In the genomic region with DNA sequence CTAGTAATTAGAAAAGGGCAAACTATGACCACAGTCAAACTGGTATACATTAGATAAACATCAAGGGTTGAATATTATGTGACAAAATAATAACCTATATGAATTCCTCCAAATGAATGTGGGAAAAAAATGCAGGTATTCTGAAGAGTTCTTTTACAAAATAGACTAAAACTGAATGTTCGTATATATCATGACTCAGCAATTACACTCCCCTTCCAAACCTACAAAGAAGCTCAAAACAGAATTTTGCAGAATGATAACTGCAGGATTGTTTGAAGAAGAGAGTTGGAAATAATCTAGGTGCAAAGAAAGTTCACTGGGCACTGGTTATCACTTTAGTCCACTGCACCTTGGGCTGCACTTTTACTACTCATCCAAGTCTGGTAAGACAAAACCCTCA, we compare ENCODE assay signal across 30 cellular contexts.
"Had no signal": no experiment of that assay in that cellular context is flagged by ENCODE, and none has a peak within 500 bp of the region (broad histone marks: within the 10 kb centered on the region; RNA-seq: fewer than 3 reads in every experiment).

No MANE protein-coding gene starts in this region.

- H3K27me3 ChIP-seq: ascending aorta, cardiac muscle cell had no signal

- H3K27ac ChIP-seq: ascending aorta, cardiac muscle cell, VCaP had no signal

- H3K4me1 ChIP-seq: ascending aorta had no signal

- DNase-seq: activated B cell treated with CpG ODN at 0.5 μM for 24 hours; activated CD4-positive, alpha-beta memory T cell treated with anti-CD3 and anti-CD28 coated beads for 36 hours; activated CD4-positive, alpha-beta T cell treated with anti-CD3 and anti-CD28 coated beads for 4 hours; activated CD4-positive, alpha-beta T cell treated with anti-CD3 and anti-CD28 coated beads, Interleukin-2, amount 10 ng/mL, durations not matched to agents 24 days and 14 days; activated CD4-positive, alpha-beta T cell treated with anti-CD3 and anti-CD28 coated beads, Interleukin-2, amount 50 U/mL, for 1 hour; activated CD4-positive, alpha-beta T cell treated with anti-CD3 and anti-CD28 coated beads, Interleukin-2, amount 50 U/mL, for 4 hours; activated CD4-positive, CD25-positive, alpha-beta regulatory T cell treated with anti-CD3 and anti-CD28 coated beads, Interleukin-2, amount 50 U/mL, for 72 hours; activated CD8-positive, alpha-beta memory T cell treated with anti-CD3 and anti-CD28 coated beads, Interleukin-2, amount 50 U/mL, for 4 hours; activated CD8-positive, alpha-beta T cell treated with anti-CD3 and anti-CD28 coated beads for 36 hours; activated gamma-delta T cell; activated naive CD4-positive, alpha-beta T cell treated with anti-CD3 and anti-CD28 coated beads, Interleukin-2, amount 10 ng/mL, durations not matched to agents 7 days and 5 days; activated naive CD4-positive, alpha-beta T cell treated with Interleukin-2 at 50 U/mL for 16 hours; activated naive CD8-positive, alpha-beta T cell treated with anti-CD3 and anti-CD28 coated beads, Interleukin-2, amount 10 ng/mL, durations not matched to agents 7 days and 5 days; activated naive CD8-positive, alpha-beta T cell treated with anti-CD3 and anti-CD28 coated beads, Interleukin-2, amount 50 U/mL, for 24 hours; activated T-cell treated with anti-CD3 and anti-CD28 coated beads for 4 hours; activated T-cell treated with anti-CD3 and anti-CD28 coated beads, Interleukin-2, amount 50 U/mL, for 1 hour; activated T-cell treated with anti-CD3 and anti-CD28 coated beads, Interleukin-2, amount 50 U/mL, for 4 hours; activated T-cell treated with anti-CD3 and anti-CD28 coated beads, Interleukin-2, amount 50 U/mL, for 72 hours; amygdala; anterior cingulate cortex; caudate nucleus; T-helper 1 cell; T-helper 2 cell; T-helper 9 cell had no signal

- H3K36me3 ChIP-seq: ascending aorta, cardiac muscle cell had no signal

- ATAC-seq: activated CD8-positive, alpha-beta T cell treated with anti-CD3 and anti-CD28 coated beads for 36 hours; activated naive CD8-positive, alpha-beta T cell treated with anti-CD3 and anti-CD28 coated beads, Interleukin-2, amount 50 U/mL, for 24 hours; activated T-cell treated with anti-CD3 and anti-CD28 coated beads, Interleukin-2, amount 50 U/mL, for 4 hours; activated T-cell treated with anti-CD3 and anti-CD28 coated beads, Interleukin-2, amount 50 U/mL, for 72 hours; activated T-helper 17 cell treated with anti-CD3 and anti-CD28 coated beads, Interleukin-2, amount 50 U/mL, for 72 hours had no signal

- H3K9me3 ChIP-seq: ascending aorta had no signal

- FAIRE-seq: bronchial epithelial cell, TTC549 had no signal

- H3K4me3 ChIP-seq: ascending aorta, cardiac muscle cell had no signal
